In the genomic region with DNA sequence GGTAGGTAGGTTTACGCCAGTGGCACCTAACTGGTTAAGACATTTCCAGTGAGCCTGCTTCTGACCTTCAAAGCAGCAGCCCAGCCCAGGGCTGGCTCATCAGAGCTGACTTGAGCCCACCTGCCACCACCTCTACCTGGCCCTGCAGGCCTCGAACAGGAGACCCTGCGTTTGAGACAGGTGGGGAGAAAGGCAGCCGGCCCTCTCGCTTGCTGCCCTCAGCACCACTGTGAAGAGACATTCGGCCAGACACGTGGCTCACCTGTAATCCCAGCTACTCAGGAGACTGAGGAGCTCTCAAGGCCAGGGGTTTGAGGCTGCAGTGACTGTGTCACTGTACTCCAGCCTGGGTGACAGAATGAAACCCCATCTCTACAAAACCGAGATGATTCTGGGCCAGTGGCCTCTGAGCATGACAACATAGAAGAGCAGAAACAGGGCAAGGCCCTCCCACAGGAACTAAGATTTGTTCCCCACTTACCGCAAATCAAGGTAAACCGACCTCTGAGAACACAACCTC, we compare ENCODE assay signal across 16 cellular contexts.
DNase-seq lines count a peak whose midpoint lies in the region; ATAC-seq, FAIRE-seq and TF ChIP-seq lines count a peak whose summit lies in the region.
"Had no signal": no experiment of that assay in that cellular context is flagged by ENCODE, and none has a peak within 500 bp of the region (broad histone marks: within the 10 kb centered on the region; RNA-seq: fewer than 3 reads in every experiment).

No MANE protein-coding gene starts in this region.

- peaks cover 32% of the 10 kb centered on the region for H3K4me1 ChIP-seq in body of pancreas

- TF ChIP-seq CTCF in body of pancreas (IDR thresholded peaks at IDR 0.05): no peak
- no peak for TF ChIP-seq CTCF in nephron progenitor cell (IDR thresholded peaks at IDR 0.05)

- no peaks in the 10 kb centered on the region for H3K9me3 ChIP-seq in body of pancreas
- H3K9me3 ChIP-seq: psoas muscle, upper lobe of left lung had no signal

- peaks cover 3% of the 10 kb centered on the region for H3K27me3 Mint-ChIP-seq in nephron progenitor cell (ENCODE audit: low read depth, poor library complexity)
- H3K27me3 Mint-ChIP-seq: activated B cell treated with CpG ODN at 0.5 μM for 24 hours; activated CD4-positive, alpha-beta memory T cell treated with anti-CD3 and anti-CD28 coated beads, Interleukin-2, amount 10 ng/mL, durations not matched to agents 7 days and 5 days; CD4-positive, CD25-positive, alpha-beta regulatory T cell had no signal

- intact Hi-C loops in body of pancreas (cut with DNase I): loop anchor here (5.0 kb wide), 1 partner anchor 92 kb away; no protein-coding TSS in a partner anchor

- DNase-seq in GM12892 (ENCODE audit: insufficient read length) (no peak), body of pancreas (no peak), nephron progenitor cell (no peak), DMS153 treated with DMSO at 0.1 percent for 48 hours (lab: John Stamatoyannopoulos, UW; ENCODE audit: unreplicated experiment) (no peak), cerebellar cortex (ENCODE audit: low spot score) (no peak), DMS153 (lab: John Stamatoyannopoulos, UW) (no peak), T-helper 9 cell (no peak)

- H3K27ac Mint-ChIP-seq in nephron progenitor cell: peak overlapping the region; percentile 16
- H3K27ac Mint-ChIP-seq: activated B cell treated with CpG ODN at 0.5 μM for 24 hours; activated CD4-positive, alpha-beta memory T cell treated with anti-CD3 and anti-CD28 coated beads, Interleukin-2, amount 10 ng/mL, durations not matched to agents 7 days and 5 days had no signal

- peaks cover 61% of the 10 kb centered on the region for H3K4me1 Mint-ChIP-seq in nephron progenitor cell

- ATAC-seq in HG03354 (IDR thresholded peaks at IDR 0.05; ENCODE audit: poor library complexity, severe bottlenecking, unreplicated experiment) (peak; percentile 13), body of pancreas (no peak)

- no peak overlapping the region for H3K4me3 Mint-ChIP-seq in nephron progenitor cell
- H3K4me3 Mint-ChIP-seq: activated B cell treated with CpG ODN at 0.5 μM for 24 hours; activated CD4-positive, alpha-beta memory T cell treated with anti-CD3 and anti-CD28 coated beads, Interleukin-2, amount 10 ng/mL, durations not matched to agents 7 days and 5 days; CD4-positive, CD25-positive, alpha-beta regulatory T cell had no signal

- H3K9me3 Mint-ChIP-seq in nephron progenitor cell: no peaks in the 10 kb centered on the region
- H3K9me3 Mint-ChIP-seq: activated B cell treated with CpG ODN at 0.5 μM for 24 hours; activated CD4-positive, alpha-beta memory T cell treated with anti-CD3 and anti-CD28 coated beads, Interleukin-2, amount 10 ng/mL, durations not matched to agents 7 days and 5 days; CD4-positive, CD25-positive, alpha-beta regulatory T cell had no signal

- WGBS in body of pancreas, 2 donors: 40 to 75% methylated on average over 2 to 10 of the region's 10 CpGs

- peaks cover 0 to 12% of the 10 kb centered on the region in 2 donors for H3K36me3 ChIP-seq in body of pancreas (replicated peaks in 1 of 2; ENCODE audit: insufficient read depth in 1 of 2, low read depth in 2 of 2)

- TF ChIP-seq POLR2A in GM12892 (IDR thresholded peaks at IDR 0.05; ENCODE audit: low read depth, low read length) (no peak), body of pancreas (IDR thresholded peaks at IDR 0.05) (no peak)

- peak; percentile 63 for FAIRE-seq in GM12892 (lab: Jason Lieb, UNC)
- FAIRE-seq: keratinocyte had no signal

- peaks cover 28% of the 10 kb centered on the region for H3K36me3 Mint-ChIP-seq in nephron progenitor cell (ENCODE audit: low read depth)

- H3K4me3 ChIP-seq in body of pancreas: no peak overlapping the region
- H3K4me3 ChIP-seq: dorsolateral prefrontal cortex, lung, psoas muscle, upper lobe of left lung had no signal

- H3K27me3 ChIP-seq in body of pancreas: no peaks in the 10 kb centered on the region
- H3K27me3 ChIP-seq: dorsolateral prefrontal cortex, upper lobe of left lung had no signal

- peak overlapping the region in 3 of 4 donors; percentile 13 to 58 (median 44) for H3K27ac ChIP-seq in body of pancreas
